20 cellular contexts compared by ENCODE assay signal in the genomic region with DNA sequence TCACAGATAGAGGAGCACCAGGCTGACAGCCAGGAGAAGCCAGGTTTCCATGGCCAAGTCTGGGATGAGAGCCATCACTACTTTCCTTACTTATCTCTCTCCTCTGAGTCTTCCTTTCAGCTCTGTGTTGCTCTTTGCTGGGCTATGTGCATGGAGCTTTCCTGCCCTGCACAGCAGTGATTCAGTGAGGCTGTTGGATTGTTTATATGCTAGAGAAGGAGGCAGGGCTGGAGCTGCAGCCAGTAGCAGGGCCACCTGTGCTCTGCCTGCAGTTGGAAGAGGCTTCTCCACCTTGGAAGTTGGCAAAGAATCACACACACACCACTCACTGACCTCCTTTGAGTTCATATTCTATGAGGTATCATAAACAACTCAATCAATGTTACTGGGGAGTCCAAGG. TPM values are rescaled to one million over a fixed set of nuclear protein-coding genes. Genes with fewer than 3 reads are reported as not detected.
"Had no signal": no experiment of that assay in that cellular context is flagged by ENCODE, and none has a peak within 500 bp of the region (broad histone marks: within the 10 kb centered on the region; RNA-seq: fewer than 3 reads in every experiment).

A gene (minus strand): TSS at position 178 of the 400 bp plus-strand sequence. CDS start 103 bp downstream, at position 75.

- H3K36me3 ChIP-seq: brain microvascular endothelial cell, colonic mucosa, heart right ventricle, right atrium auricular region, suprapubic skin had no signal

- H3K27me3 ChIP-seq: brain microvascular endothelial cell, colonic mucosa, right atrium auricular region, suprapubic skin had no signal

- H3K27ac ChIP-seq: brain microvascular endothelial cell, colonic mucosa, heart right ventricle, right atrium auricular region, suprapubic skin had no signal

- H3K4me1 ChIP-seq: colonic mucosa, heart right ventricle, right atrium auricular region had no signal

- H3K9me3 ChIP-seq: colonic mucosa, heart right ventricle, right atrium auricular region, suprapubic skin had no signal

- ATAC-seq: activated CD8-positive, alpha-beta T cell treated with anti-CD3 and anti-CD28 coated beads for 36 hours; activated T-cell treated with anti-CD3 and anti-CD28 coated beads, Interleukin-2, amount 50 U/mL, for 4 hours; heart right ventricle; SK-N-SH treated with all-trans-retinoic acid at 6 μM for 48 hours had no signal

- FAIRE-seq: endometrium had no signal

- H3K4me3 ChIP-seq: colonic mucosa, heart right ventricle, right atrium auricular region, suprapubic skin had no signal

- DNase-seq: activated CD4-positive, alpha-beta T cell treated with anti-CD3 and anti-CD28 coated beads, Interleukin-2, amount 10 ng/mL, durations not matched to agents 24 days and 14 days; activated CD8-positive, alpha-beta T cell treated with anti-CD3 and anti-CD28 coated beads for 36 hours; activated naive CD4-positive, alpha-beta T cell treated with anti-CD3 and anti-CD28 coated beads for 36 hours; activated T-cell treated with anti-CD3 and anti-CD28 coated beads, Interleukin-2, amount 50 U/mL, for 4 hours; brain microvascular endothelial cell; colonic mucosa; heart right ventricle; nephron progenitor cell; nucleus accumbens; T-helper 1 cell; T1000 had no signal

RNA-seq across cellular contexts. Expression of the gene that starts here (rescaled TPM):
- total RNA-seq: activated CD4-positive, alpha-beta T cell treated with anti-CD3 and anti-CD28 coated beads, Interleukin-2, amount 10 ng/mL, durations not matched to agents 24 days and 14 days; activated CD8-positive, alpha-beta T cell treated with anti-CD3 and anti-CD28 coated beads for 36 hours; activated naive CD4-positive, alpha-beta T cell treated with anti-CD3 and anti-CD28 coated beads for 36 hours; heart right ventricle; lung microvascular endothelial cell; mesothelial cell of epicardium; posterior vena cava; skeletal muscle tissue; ureter had no signal
- polyA plus RNA-seq: heart right ventricle had no signal
